Comparison of ENCODE assay signal across 35 cellular contexts in the genomic region with DNA sequence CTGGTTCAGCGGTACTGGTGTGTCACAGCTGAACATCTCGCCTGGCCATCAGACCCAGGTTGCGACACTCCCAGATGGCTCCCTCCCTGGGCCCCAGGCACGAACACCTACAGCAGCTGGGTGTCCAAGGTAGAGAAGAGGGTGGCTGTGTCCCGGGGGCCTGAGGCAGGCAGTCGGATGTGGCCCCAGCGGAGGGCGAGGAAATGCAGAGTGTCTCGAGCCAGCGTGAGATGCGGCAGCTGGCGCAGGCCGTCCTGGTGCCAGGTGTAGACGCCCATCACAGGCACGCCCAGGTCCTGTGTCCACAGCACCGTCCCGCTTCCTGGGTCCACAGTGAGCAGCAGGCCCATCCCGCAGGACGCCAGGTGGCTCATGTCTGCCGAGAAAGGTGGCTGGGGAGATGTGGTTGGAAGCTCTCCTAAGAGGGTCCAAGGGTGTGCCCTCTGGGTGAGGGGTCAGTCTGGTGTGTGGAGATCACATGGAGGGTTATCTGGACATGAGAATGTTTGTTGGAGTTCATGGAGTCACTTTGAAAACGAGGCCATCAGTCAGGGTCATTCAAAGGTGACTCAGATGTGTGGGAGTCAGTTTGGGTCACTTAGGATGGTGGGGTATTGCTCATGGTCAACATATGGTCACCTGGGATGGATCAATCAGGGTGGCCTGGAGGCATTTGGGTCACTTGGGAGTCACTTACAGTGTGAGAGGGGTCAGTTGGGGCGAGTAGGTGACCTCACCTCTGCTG. TPM values are rescaled to one million over a fixed set of nuclear protein-coding genes. Genes with fewer than 3 reads are reported as not detected.
"Had no signal": no experiment of that assay in that cellular context is flagged by ENCODE, and none has a peak within 500 bp of the region (broad histone marks: within the 10 kb centered on the region; RNA-seq: fewer than 3 reads in every experiment).

No MANE protein-coding gene starts in this region.

- H3K27me3 ChIP-seq: brain microvascular endothelial cell had no signal

- H3K4me3 ChIP-seq: esophagus squamous epithelium, gastroesophageal sphincter had no signal

- H3K36me3 ChIP-seq: brain microvascular endothelial cell, esophagus squamous epithelium, gastroesophageal sphincter, WERI-Rb-1 had no signal

- FAIRE-seq: astrocyte, colon had no signal

- H3K27ac ChIP-seq: brain microvascular endothelial cell, esophagus squamous epithelium, gastroesophageal sphincter, WERI-Rb-1 had no signal

- H3K4me1 ChIP-seq: esophagus squamous epithelium, gastroesophageal sphincter had no signal

- ATAC-seq: activated CD4-positive, CD25-positive, alpha-beta regulatory T cell treated with anti-CD3 and anti-CD28 coated beads, Interleukin-2, amount 50 U/mL, for 24 hours; activated CD8-positive, alpha-beta T cell treated with anti-CD3 and anti-CD28 coated beads for 36 hours; activated T-cell treated with anti-CD3 and anti-CD28 coated beads, Interleukin-2, amount 50 U/mL, for 4 hours; activated T-helper 17 cell treated with anti-CD3 and anti-CD28 coated beads, Interleukin-2, amount 50 U/mL, for 72 hours; effector memory CD8-positive, alpha-beta T cell; gastroesophageal sphincter; T-helper 17 cell had no signal

- DNase-seq: activated B cell treated with CpG ODN at 0.5 μM for 24 hours; activated CD4-positive, alpha-beta T cell treated with anti-CD3 and anti-CD28 coated beads for 48 hours; activated CD4-positive, alpha-beta T cell treated with anti-CD3 and anti-CD28 coated beads, Interleukin-2, amount 50 U/mL, for 1 hour; activated CD4-positive, alpha-beta T cell treated with anti-CD3 and anti-CD28 coated beads, Interleukin-2, amount 50 U/mL, for 48 hours; activated CD8-positive, alpha-beta memory T cell treated with anti-CD3 and anti-CD28 coated beads for 24 hours; activated CD8-positive, alpha-beta T cell treated with anti-CD3 and anti-CD28 coated beads for 36 hours; activated effector memory CD4-positive, alpha-beta T cell treated with Interleukin-2 at 50 U/mL for 16 hours; activated gamma-delta T cell treated with Interleukin-2 at 50 U/mL for 16 hours; activated naive CD4-positive, alpha-beta T cell treated with anti-CD3 and anti-CD28 coated beads, Interleukin-2, amount 50 U/mL, for 16 hours; activated naive CD4-positive, alpha-beta T cell treated with Interleukin-2 at 50 U/mL for 16 hours; activated T-cell treated with anti-CD3 and anti-CD28 coated beads, Interleukin-2, amount 50 U/mL, for 4 hours; amniotic stem cell; anterior cingulate cortex; brain microvascular endothelial cell; caudate nucleus; cortex of kidney; dermis blood vessel endothelial cell; effector CD4-positive, alpha-beta T cell; effector memory CD8-positive, alpha-beta T cell; erythroblast; esophagus squamous epithelium; foreskin melanocyte; T-helper 1 cell; T-helper 17 cell; T1000; WERI-Rb-1 had no signal

RNA-seq across cellular contexts. Expression of a gene that starts 8.1 kb away (rescaled TPM):
- total RNA-seq: activated B cell treated with CpG ODN at 0.5 μM for 24 hours; activated CD8-positive, alpha-beta T cell treated with anti-CD3 and anti-CD28 coated beads for 36 hours; activated T-helper 17 cell treated with anti-CD3 and anti-CD28 coated beads, Interleukin-2, amount 50 U/mL, for 72 hours; astrocyte; chondrocyte; dermis blood vessel endothelial cell; glomerular endothelial cell; T-helper 17 cell had no signal

RNA-seq across cellular contexts. Expression of a gene that starts 49.9 kb away (rescaled TPM):
- total RNA-seq: activated B cell treated with CpG ODN at 0.5 μM for 24 hours; activated CD8-positive, alpha-beta T cell treated with anti-CD3 and anti-CD28 coated beads for 36 hours; activated T-cell treated with anti-CD3 and anti-CD28 coated beads, Interleukin-2, amount 50 U/mL, for 4 hours; activated T-helper 17 cell treated with anti-CD3 and anti-CD28 coated beads, Interleukin-2, amount 50 U/mL, for 72 hours; astrocyte; chondrocyte; dermis blood vessel endothelial cell; fibroblast of lung; fibroblast of villous mesenchyme; gastroesophageal sphincter; glomerular endothelial cell; T-helper 17 cell had no signal
